In genomic region chr6:158703840-158704822, GRCh38 we compare ENCODE assay signal across 8 cellular contexts. TPM values are rescaled to one million over a fixed set of nuclear protein-coding genes. Genes with fewer than 3 reads are reported as not detected.
DNase-seq lines count a peak whose midpoint lies in the region; ATAC-seq and TF ChIP-seq lines count a peak whose summit lies in the region.

No MANE protein-coding gene starts in this region.

- CTCF ChIA-PET in RWPE1 (lab: Yijun Ruan, JAX), result interaction anchor here (0.5 to 2.2 kb wide), 23 partner anchors 18 to 695 kb away, joined by 3 to 16 read pairs (median 4); partner anchors contain the start of gene EZR

- peak; percentile 91 for ATAC-seq in GM21447 (IDR thresholded peaks at IDR 0.05; ENCODE audit: unreplicated experiment)
- peak; percentile 81 for ATAC-seq in foreskin keratinocyte

- peak; percentile 29 for DNase-seq in DMS 273 treated with DMSO at 0.1 percent for 48 hours (lab: John Stamatoyannopoulos, UW)
- DNase-seq in RWPE1 (ENCODE audit: low spot score), result peak; percentile 82
- peak; percentile 92 for DNase-seq in activated effector memory CD4-positive, alpha-beta T cell treated with anti-CD3 and anti-CD28 coated beads, Interleukin-2, amount 50 U/mL, for 16 hours
- DNase-seq in foreskin keratinocyte, result peak in 1 of 2 donors; percentile 44

- H3K9me3 ChIP-seq in HUES48 (ENCODE audit: control insufficient read depth, insufficient read depth, low read length) (no peaks in the 10 kb centered on the region), neuron (ENCODE audit: low read length) (no peaks in the 10 kb centered on the region), subcutaneous abdominal adipose tissue (ENCODE audit: control insufficient read depth in 5 of 5, low read length in 5 of 5) (no peaks in the 10 kb centered on the region)

- H3K36me3 ChIP-seq in HUES48 (ENCODE audit: control insufficient read depth, insufficient read depth, low read length), result no peaks in the 10 kb centered on the region
- H3K36me3 ChIP-seq in neuron (ENCODE audit: insufficient read depth, low read length), result no peaks in the 10 kb centered on the region
- H3K36me3 ChIP-seq in subcutaneous abdominal adipose tissue (ENCODE audit: control insufficient read depth in 5 of 5, insufficient read depth in 5 of 5, low read length in 5 of 5), result no peaks in the 10 kb centered on the region

- H3K4me1 ChIP-seq in HUES48 (ENCODE audit: control insufficient read depth, insufficient read depth, low read length) (peaks cover 15% of the 10 kb centered on the region; the same call in 1 of the 2 replicates), foreskin keratinocyte (peaks cover 19% of the 10 kb centered on the region), neuron (ENCODE audit: insufficient read depth, low read length) (peaks cover 6% of the 10 kb centered on the region), subcutaneous abdominal adipose tissue (ENCODE audit: control insufficient read depth in 5 of 5, insufficient read depth in 5 of 5, low read length in 5 of 5) (peaks cover 0 to 34% (median 21%) of the 10 kb centered on the region in 5 donors)

- no peak overlapping the region for H3K27ac ChIP-seq in HUES48 (ENCODE audit: low read depth, low read length)
- H3K27ac ChIP-seq in RWPE1, result peak overlapping the region; percentile 49
- peak overlapping the region; percentile 7 for H3K27ac ChIP-seq in foreskin keratinocyte
- peak overlapping the region; percentile 37 for H3K27ac ChIP-seq in subcutaneous abdominal adipose tissue (ENCODE audit: low read depth, low read length)

- TF ChIP-seq CTCF in RWPE1 (conservative IDR thresholded peaks at IDR 0.05; ENCODE audit: low read depth) (peak; percentile 99), foreskin keratinocyte (conservative IDR thresholded peaks at IDR 0.05) (peak; percentile 99)

- POLR2A ChIA-PET in RWPE1 (lab: Yijun Ruan, JAX; ENCODE audit: low non-redundant PET), result no interaction called here

- peaks cover 4% of the 10 kb centered on the region; the same call in 1 of the 2 replicates for H3K27me3 ChIP-seq in HUES48 (ENCODE audit: control insufficient read depth, insufficient read depth, low read length)
- no peaks in the 10 kb centered on the region for H3K27me3 ChIP-seq in foreskin keratinocyte
- no peaks in the 10 kb centered on the region for H3K27me3 ChIP-seq in neuron (ENCODE audit: insufficient read depth, low read length)
- no peaks in the 10 kb centered on the region for H3K27me3 ChIP-seq in subcutaneous abdominal adipose tissue (ENCODE audit: control insufficient read depth in 5 of 5, insufficient read depth in 4 of 5, low read length in 5 of 5)

- H2AFZ ChIP-seq in neuron (ENCODE audit: low read depth, low read length), result peak overlapping the region; percentile 65

- no peak overlapping the region for H3K9ac ChIP-seq in HUES48 (ENCODE audit: low read depth, low read length)
- H3K9ac ChIP-seq in subcutaneous abdominal adipose tissue (ENCODE audit: low read length in 5 of 5), result peak overlapping the region in 4 of 5 donors; percentile 43 to 71 (median 52)

- H3K4me3 ChIP-seq in HUES48 (ENCODE audit: low read depth, low read length), result peak overlapping the region; percentile 56
- H3K4me3 ChIP-seq in neuron (ENCODE audit: low read length), result peak overlapping the region; percentile 35
- peak overlapping the region in 4 of 5 donors; percentile 64 to 69 (median 66) for H3K4me3 ChIP-seq in subcutaneous abdominal adipose tissue (ENCODE audit: low read depth in 1 of 5, low read length in 5 of 5)

RNA-seq across cellular contexts. Expression of gene SYTL3, which starts 54.3 kb away (rescaled TPM):
- 0.95 and 1.1 TPM in 2 replicates for total RNA-seq in foreskin keratinocyte
- 0.80 and 1.0 TPM in 2 replicates for polyA plus RNA-seq in foreskin keratinocyte

RNA-seq across cellular contexts. Expression of gene DYNLT1, which starts 59.6 kb away (rescaled TPM):
- 114 and 123 TPM in 2 replicates for total RNA-seq in foreskin keratinocyte
- 208 and 222 TPM in 2 replicates for polyA plus RNA-seq in foreskin keratinocyte
